Comparison of ENCODE assay signal across 20 cellular contexts in genomic region chr7:135480966-135481599, GRCh38.
"Had no signal": no experiment of that assay in that cellular context is flagged by ENCODE, and none has a peak within 500 bp of the region (broad histone marks: within the 10 kb centered on the region; RNA-seq: fewer than 3 reads in every experiment).

No MANE protein-coding gene starts in this region.

- H3K4me1 ChIP-seq: neural progenitor cell, parathyroid adenoma had no signal

- FAIRE-seq: keratinocyte, small intestine had no signal

- H3K27ac Mint-ChIP-seq: activated CD8-positive, alpha-beta memory T cell treated with anti-CD3 and anti-CD28 coated beads, Interleukin-2, amount 10 ng/mL, durations not matched to agents 7 days and 5 days; activated naive CD8-positive, alpha-beta T cell treated with anti-CD3 and anti-CD28 coated beads for 36 hours; activated T-cell treated with anti-CD3 and anti-CD28 coated beads, Interleukin-2, amount 50 U/mL, for 24 hours; neural progenitor cell; T-helper 1 cell treated with Interleukin-12 subunit alpha and Interleukin-12 subunit beta and Interleukin-4 antibody, amounts not matched to agents 30 μg/mL and 1 μg/mL, for 36 hours had no signal

- DNase-seq: activated CD4-positive, alpha-beta T cell treated with anti-CD3 and anti-CD28 coated beads, Interleukin-2, amount 50 U/mL, for 48 hours; activated CD8-positive, alpha-beta memory T cell treated with anti-CD3 and anti-CD28 coated beads, Interleukin-2, amount 10 ng/mL, durations not matched to agents 7 days and 5 days; activated gamma-delta T cell treated with Interleukin-2 at 50 U/mL for 16 hours; activated naive CD8-positive, alpha-beta T cell treated with anti-CD3 and anti-CD28 coated beads for 36 hours; activated T-cell treated with anti-CD3 and anti-CD28 coated beads, Interleukin-2, amount 50 U/mL, for 24 hours; brain microvascular endothelial cell; dorsolateral prefrontal cortex; foreskin melanocyte; heart left ventricle; left ventricle myocardium superior; mesendoderm; retina; small intestine had no signal

- H3K9me3 ChIP-seq: heart left ventricle, tibial nerve, vagina had no signal

- H3K4me3 Mint-ChIP-seq: activated CD8-positive, alpha-beta memory T cell treated with anti-CD3 and anti-CD28 coated beads, Interleukin-2, amount 10 ng/mL, durations not matched to agents 7 days and 5 days; activated naive CD8-positive, alpha-beta T cell treated with anti-CD3 and anti-CD28 coated beads for 36 hours; activated T-cell treated with anti-CD3 and anti-CD28 coated beads, Interleukin-2, amount 50 U/mL, for 24 hours; neural progenitor cell; T-helper 1 cell treated with Interleukin-12 subunit alpha and Interleukin-12 subunit beta and Interleukin-4 antibody, amounts not matched to agents 30 μg/mL and 1 μg/mL, for 36 hours had no signal

- H3K9me3 Mint-ChIP-seq: activated naive CD8-positive, alpha-beta T cell treated with anti-CD3 and anti-CD28 coated beads for 36 hours; activated T-cell treated with anti-CD3 and anti-CD28 coated beads, Interleukin-2, amount 50 U/mL, for 24 hours; T-helper 1 cell treated with Interleukin-12 subunit alpha and Interleukin-12 subunit beta and Interleukin-4 antibody, amounts not matched to agents 30 μg/mL and 1 μg/mL, for 36 hours had no signal

- H3K36me3 ChIP-seq: brain microvascular endothelial cell, neural progenitor cell, vagina had no signal

- H3K27ac ChIP-seq: brain microvascular endothelial cell, dorsolateral prefrontal cortex, heart left ventricle, neural progenitor cell, parathyroid adenoma, tibial nerve, vagina had no signal

- H3K9ac ChIP-seq: neural progenitor cell, parathyroid adenoma had no signal

- H3K27me3 Mint-ChIP-seq: activated CD8-positive, alpha-beta memory T cell treated with anti-CD3 and anti-CD28 coated beads, Interleukin-2, amount 10 ng/mL, durations not matched to agents 7 days and 5 days; activated naive CD8-positive, alpha-beta T cell treated with anti-CD3 and anti-CD28 coated beads for 36 hours; activated T-cell treated with anti-CD3 and anti-CD28 coated beads, Interleukin-2, amount 50 U/mL, for 24 hours had no signal

- H3K4me1 Mint-ChIP-seq: neural progenitor cell had no signal

- H3K27me3 ChIP-seq: brain microvascular endothelial cell, dorsolateral prefrontal cortex, heart left ventricle, neural progenitor cell, tibial nerve, vagina had no signal

- ATAC-seq: activated CD4-positive, CD25-positive, alpha-beta regulatory T cell treated with anti-CD3 and anti-CD28 coated beads, Interleukin-2, amount 50 U/mL, for 24 hours; activated CD8-positive, alpha-beta memory T cell treated with anti-CD3 and anti-CD28 coated beads, Interleukin-2, amount 10 ng/mL, durations not matched to agents 7 days and 5 days; heart left ventricle; left ventricle myocardium superior had no signal

- H3K4me3 ChIP-seq: dorsolateral prefrontal cortex, heart left ventricle, neural progenitor cell, tibial nerve, vagina had no signal
